Comparison of ENCODE assay signal across 1 cellular context in the genomic region with DNA sequence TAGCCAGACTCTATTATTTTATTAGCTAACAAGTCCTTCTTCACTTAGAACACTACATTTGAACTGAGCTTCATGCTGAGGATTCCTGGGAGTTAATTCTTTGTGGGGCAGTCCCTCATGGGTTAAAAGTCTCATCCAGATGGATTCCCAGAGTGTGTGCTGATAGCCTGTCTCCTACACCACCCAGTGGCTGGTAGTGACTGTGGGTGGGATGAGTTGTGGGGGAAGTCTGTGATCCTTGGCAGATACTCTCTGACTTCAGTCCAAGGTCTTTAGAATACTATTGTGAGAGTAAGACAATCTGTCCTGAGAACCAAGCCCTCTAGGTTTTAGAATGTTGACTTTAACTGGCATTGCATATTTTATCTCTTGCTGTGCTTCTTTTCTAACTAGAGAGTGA.
TF ChIP-seq lines count a peak whose summit lies in the region.

No MANE protein-coding gene starts in this region.

TF ChIP-seq in A549, 52 proteins besides CTCF, POLR2A, EP300 and RAD21 (continued from another document):
- TF ChIP-seq HOXA7 (CRISPR knock-in tag; IDR thresholded peaks at IDR 0.05) = no peak
- no peak for TF ChIP-seq RNF2 (IDR thresholded peaks at IDR 0.05; ENCODE audit: borderline replicate concordance, low read depth)
- TF ChIP-seq RCOR1 (IDR thresholded peaks at IDR 0.05; ENCODE audit: low read depth, low read length) = no peak
- TF ChIP-seq, protein P1, sequence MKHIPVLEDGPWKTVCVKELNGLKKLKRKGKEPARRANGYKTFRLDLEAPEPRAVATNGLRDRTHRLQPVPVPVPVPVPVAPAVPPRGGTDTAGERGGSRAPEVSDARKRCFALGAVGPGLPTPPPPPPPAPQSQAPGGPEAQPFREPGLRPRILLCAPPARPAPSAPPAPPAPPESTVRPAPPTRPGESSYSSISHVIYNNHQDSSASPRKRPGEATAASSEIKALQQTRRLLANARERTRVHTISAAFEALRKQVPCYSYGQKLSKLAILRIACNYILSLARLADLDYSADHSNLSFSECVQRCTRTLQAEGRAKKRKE (CRISPR knock-in tag; IDR thresholded peaks at IDR 0.05; ENCODE audit: low read depth) = no peak
- TF ChIP-seq JUN (IDR thresholded peaks at IDR 0.05) = no peak
- no peak for TF ChIP-seq CHD4 (IDR thresholded peaks at IDR 0.05; ENCODE audit: borderline replicate concordance)
